Comparison of ENCODE assay signal across 20 cellular contexts in genomic region chr21:43691801-43692200, GRCh38.
"Had no signal": no experiment of that assay in that cellular context is flagged by ENCODE, and none has a peak within 500 bp of the region (broad histone marks: within the 10 kb centered on the region; RNA-seq: fewer than 3 reads in every experiment).

No MANE protein-coding gene starts in this region.

- H3K4me3 ChIP-seq: left ventricle myocardium inferior, mucosa of descending colon, ovary, right atrium auricular region, right lobe of liver, smooth muscle cell, tibial nerve, uterus had no signal

- DNase-seq: hippocampal formation; left ventricle myocardium inferior; midbrain; mucosa of descending colon; naive thymus-derived CD4-positive, alpha-beta T cell; nucleus accumbens; ovary; right lobe of liver; stimulated activated CD4-positive, alpha-beta T cell treated with anti-CD3 and anti-CD28 coated beads, Interleukin-1b, Interleukin-23, amount 100 ng/mL, for 48 hours; stimulated activated CD4-positive, alpha-beta T cell treated with anti-CD3 and anti-CD28 coated beads, Interleukin-2, amount 100 ng/mL, for 48 hours; stimulated activated CD4-positive, alpha-beta T cell treated with anti-CD3 and anti-CD28 coated beads, Interleukin-4, amount 100 ng/mL, for 4 hours; stimulated activated CD8-positive, alpha-beta memory T cell treated with anti-CD3 and anti-CD28 coated beads, Interleukin-4, amount 100 ng/mL, for 48 hours; stimulated activated naive CD4-positive, alpha-beta T cell treated with Interleukin-2 at 50 U/mL for 16 hours; stimulated activated naive CD8-positive, alpha-beta T cell treated with anti-CD3 and anti-CD28 coated beads, Interleukin-15, amount 100 ng/mL, for 72 hours; substantia nigra; uterus had no signal

- H3K27ac ChIP-seq: left ventricle myocardium inferior, ovary, right atrium auricular region, right lobe of liver, tibial nerve, uterus had no signal

- H3K4me2 ChIP-seq: smooth muscle cell had no signal

- FAIRE-seq: keratinocyte had no signal

- H3K4me1 ChIP-seq: right atrium auricular region, right lobe of liver, tibial nerve, uterus had no signal

- H3K9me3 ChIP-seq: left ventricle myocardium inferior, mucosa of descending colon, ovary, right atrium auricular region, right lobe of liver, tibial nerve, uterus had no signal

- H3K36me3 ChIP-seq: ovary, uterus had no signal

- H3K27me3 ChIP-seq: ovary, right atrium auricular region, right lobe of liver, tibial nerve, uterus had no signal
